8 cellular contexts compared by ENCODE assay signal in the genomic region with DNA sequence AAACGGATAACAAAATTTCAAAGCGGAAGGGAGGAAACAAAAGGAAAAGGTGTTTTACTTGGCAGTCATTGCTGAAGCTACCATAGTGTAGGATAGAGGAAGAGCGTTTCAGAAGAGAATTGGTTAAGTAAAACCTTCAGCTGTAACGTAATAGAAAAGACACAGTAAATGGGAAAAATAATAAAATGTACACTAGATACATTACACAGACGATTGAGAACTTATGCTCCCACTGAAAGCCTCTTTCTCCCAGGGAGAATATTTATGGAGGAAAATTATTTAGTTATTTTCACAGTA.
A peak's percentile ranks its signal among the peaks of the same experiment; 100 is the strongest.
DNase-seq lines count a peak whose midpoint lies in the region; ATAC-seq, FAIRE-seq and TF ChIP-seq lines count a peak whose summit lies in the region.

No MANE protein-coding gene starts in this region.

- intact Hi-C loops in heart left ventricle (cut with DNase I) (loop anchor here in 7 of 10 donors (5.0 to 10.0 kb wide), 7 partner anchors 89 to 511 kb away; a partner anchor contains a TSS), Right ventricle myocardium superior (cut with DNase I) (loop anchor here (10.0 kb wide), 2 partner anchors 89 to 511 kb away; a partner anchor contains a TSS), activated B cell treated with CpG ODN at 0.5 μM for 24 hours (cut with micrococcal nuclease) (loop anchor here (10.0 kb wide), 2 partner anchors 519 to 1041 kb away; a partner anchor contains a TSS), kidney (cut with DNase I) (no loop called here), upper lobe of right lung (cut with DNase I) (no loop called here)

- FAIRE-seq in kidney (lab: Jason Lieb, UNC), result no peak

- peaks cover 26 to 100% (median 78%) of the 10 kb centered on the region in 9 donors for H3K27me3 ChIP-seq in heart left ventricle
- peaks cover 76% of the 10 kb centered on the region for H3K27me3 ChIP-seq in upper lobe of right lung

- H3K4me1 ChIP-seq in heart left ventricle (peaks cover 0 to 37% (median 15%) of the 10 kb centered on the region in 12 donors), kidney (ENCODE audit: control insufficient read depth in 1 of 2, insufficient read depth in 1 of 2, low read depth in 1 of 2, low read length in 2 of 2) (peaks cover 8 to 16% of the 10 kb centered on the region in 2 donors), upper lobe of right lung (peaks cover 7% of the 10 kb centered on the region)

- DNase-seq in heart left ventricle (no peak), Right ventricle myocardium superior (no peak), activated B cell treated with CpG ODN at 0.5 μM for 24 hours (no peak), kidney (no peak), upper lobe of right lung (no peak), HuH-7.5 (ENCODE audit: low spot score) (no peak), HPDE6-E6E7 (ENCODE audit: extremely low spot score) (no peak)

- no peaks in the 10 kb centered on the region for H3K9me3 Mint-ChIP-seq in activated B cell treated with CpG ODN at 0.5 μM for 24 hours

- H3K4me1 Mint-ChIP-seq in activated B cell treated with CpG ODN at 0.5 μM for 24 hours, result peaks cover 24% of the 10 kb centered on the region

- peaks cover 29% of the 10 kb centered on the region for H3K27me3 Mint-ChIP-seq in activated B cell treated with CpG ODN at 0.5 μM for 24 hours

- no peaks in the 10 kb centered on the region for H3K9me3 ChIP-seq in heart left ventricle
- peaks cover 3 to 6% of the 10 kb centered on the region in 2 donors for H3K9me3 ChIP-seq in kidney (ENCODE audit: control insufficient read depth in 1 of 2, low read length in 2 of 2)
- no peaks in the 10 kb centered on the region for H3K9me3 ChIP-seq in upper lobe of right lung

- no peak for TF ChIP-seq POLR2A in heart left ventricle (IDR thresholded peaks at IDR 0.05)

- peak overlapping the region; percentile 77 for H3K27ac Mint-ChIP-seq in activated B cell treated with CpG ODN at 0.5 μM for 24 hours

- H3K27ac ChIP-seq in heart left ventricle, result peak overlapping the region in 9 of 12 donors; percentile 31 to 96 (median 65)
- H3K27ac ChIP-seq in kidney (ENCODE audit: low read depth in 2 of 2, low read length in 2 of 2), result peak overlapping the region; percentile 47 to 84
- H3K27ac ChIP-seq in upper lobe of right lung, result no peak overlapping the region

- TF ChIP-seq CTCF in heart left ventricle (IDR thresholded peaks at IDR 0.05) (no peak), activated B cell treated with CpG ODN at 0.5 μM for 24 hours (IDR thresholded peaks at IDR 0.05) (no peak), kidney (IDR thresholded peaks at IDR 0.05; ENCODE audit: borderline replicate concordance, extremely low read depth, insufficient read depth) (no peak), upper lobe of right lung (IDR thresholded peaks at IDR 0.05) (no peak)

- WGBS in heart left ventricle, 4 donors, result 13 to 16% (median 15%) methylated on average over 5 of the region's 5 CpGs

- H3K4me3 ChIP-seq in heart left ventricle (peak overlapping the region; percentile 12 to 75 (median 57)), kidney (ENCODE audit: low read length in 2 of 2) (peak overlapping the region; percentile 65 to 77), upper lobe of right lung (peak overlapping the region; percentile 66)

- H3K4me3 Mint-ChIP-seq in activated B cell treated with CpG ODN at 0.5 μM for 24 hours, result peak overlapping the region; percentile 96

- POLR2A ChIA-PET in activated B cell treated with CpG ODN at 0.5 μM for 24 hours (lab: Charles Lee), result interaction anchor here (0.9 to 4.5 kb wide), 8 partner anchors 10 to 331 kb away, joined by 3 to 58 read pairs (median 4); a partner anchor contains a TSS

- H3K9ac ChIP-seq in kidney (ENCODE audit: low read length in 2 of 2), result no peak overlapping the region

- CTCF ChIA-PET in activated B cell treated with CpG ODN at 0.5 μM for 24 hours (lab: Charles Lee), result interaction anchor here (1.5 to 4.4 kb wide), 2 partner anchors 92 to 227 kb away, joined by 3 to 42 read pairs; no protein-coding TSS in a partner anchor

- H3K36me3 ChIP-seq in heart left ventricle (no peaks in the 10 kb centered on the region), kidney (ENCODE audit: control insufficient read depth in 1 of 2, insufficient read depth in 2 of 2, low read length in 2 of 2) (no peaks in the 10 kb centered on the region), upper lobe of right lung (no peaks in the 10 kb centered on the region)

- ATAC-seq in heart left ventricle (no peak), Right ventricle myocardium superior (ENCODE audit: poor library complexity) (no peak), activated B cell treated with CpG ODN at 0.5 μM for 24 hours (ENCODE audit: low read depth) (no peak), upper lobe of right lung (no peak), HG02938 (IDR thresholded peaks at IDR 0.05; ENCODE audit: unreplicated experiment) (no peak)

- peaks cover 9% of the 10 kb centered on the region for H3K36me3 Mint-ChIP-seq in activated B cell treated with CpG ODN at 0.5 μM for 24 hours (ENCODE audit: low read depth)

Comparison
In these comparisons a context has a peak if more than half of its experiments do, and no peak if none do; other contexts are left out.
1. intact Hi-C loops: an anchor here in heart left ventricle (5.0 to 10.0 kb wide), Right ventricle myocardium superior (10.0 kb wide) and activated B cell treated with CpG ODN at 0.5 μM for 24 hours (10.0 kb wide); none called in kidney and upper lobe of right lung.